ENCODE assay signal across 1 cellular context in the genomic region with DNA sequence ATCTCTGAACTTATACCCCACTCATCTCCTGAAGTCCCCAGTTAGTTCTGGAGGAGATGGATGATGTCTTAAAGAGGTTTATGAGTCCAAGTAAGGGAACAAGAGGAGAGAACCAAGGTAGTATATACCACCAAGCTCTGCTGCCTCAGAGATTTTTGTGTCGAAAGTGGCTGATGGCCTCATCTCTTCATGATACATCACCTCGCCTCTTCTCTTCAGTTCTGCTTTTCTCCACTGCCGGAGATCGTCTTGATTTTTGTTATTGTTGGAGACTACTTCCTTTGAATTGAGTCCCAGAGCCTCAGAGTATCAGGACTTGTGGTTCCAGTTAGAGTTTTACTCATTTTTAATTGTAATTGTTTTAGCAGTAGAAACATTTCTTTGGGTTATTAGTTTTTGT.
TF ChIP-seq lines count a peak whose summit lies in the region.

No MANE protein-coding gene starts in this region.

TF ChIP-seq in HepG2, 621 proteins besides CTCF, POLR2A, EP300 and RAD21 (continued from another document):
- TF ChIP-seq KDM5A (IDR thresholded peaks at IDR 0.05; ENCODE audit: borderline replicate concordance, low read length) (no peak), FIP1L1 (IDR thresholded peaks at IDR 0.05; ENCODE audit: borderline replicate concordance, insufficient read depth, low read depth, low read length) (no peak), NR2F1 (CRISPR knock-in tag; IDR thresholded peaks at IDR 0.05) (no peak), PCBP2 (optimal IDR thresholded peaks at IDR 0.05; ENCODE audit: low read depth, low read length, poor library complexity, severe bottlenecking) (no peak), ASH2L (IDR thresholded peaks at IDR 0.05; ENCODE audit: insufficient read length, low read depth, low read length) (no peak), KLF11 (CRISPR knock-in tag; IDR thresholded peaks at IDR 0.05) (no peak), NFIC (IDR thresholded peaks at IDR 0.05; ENCODE audit: low read length) (no peak), NFE2L1 (CRISPR knock-in tag; IDR thresholded peaks at IDR 0.05; ENCODE audit: borderline replicate concordance) (no peak)
- TF ChIP-seq, protein P1, sequence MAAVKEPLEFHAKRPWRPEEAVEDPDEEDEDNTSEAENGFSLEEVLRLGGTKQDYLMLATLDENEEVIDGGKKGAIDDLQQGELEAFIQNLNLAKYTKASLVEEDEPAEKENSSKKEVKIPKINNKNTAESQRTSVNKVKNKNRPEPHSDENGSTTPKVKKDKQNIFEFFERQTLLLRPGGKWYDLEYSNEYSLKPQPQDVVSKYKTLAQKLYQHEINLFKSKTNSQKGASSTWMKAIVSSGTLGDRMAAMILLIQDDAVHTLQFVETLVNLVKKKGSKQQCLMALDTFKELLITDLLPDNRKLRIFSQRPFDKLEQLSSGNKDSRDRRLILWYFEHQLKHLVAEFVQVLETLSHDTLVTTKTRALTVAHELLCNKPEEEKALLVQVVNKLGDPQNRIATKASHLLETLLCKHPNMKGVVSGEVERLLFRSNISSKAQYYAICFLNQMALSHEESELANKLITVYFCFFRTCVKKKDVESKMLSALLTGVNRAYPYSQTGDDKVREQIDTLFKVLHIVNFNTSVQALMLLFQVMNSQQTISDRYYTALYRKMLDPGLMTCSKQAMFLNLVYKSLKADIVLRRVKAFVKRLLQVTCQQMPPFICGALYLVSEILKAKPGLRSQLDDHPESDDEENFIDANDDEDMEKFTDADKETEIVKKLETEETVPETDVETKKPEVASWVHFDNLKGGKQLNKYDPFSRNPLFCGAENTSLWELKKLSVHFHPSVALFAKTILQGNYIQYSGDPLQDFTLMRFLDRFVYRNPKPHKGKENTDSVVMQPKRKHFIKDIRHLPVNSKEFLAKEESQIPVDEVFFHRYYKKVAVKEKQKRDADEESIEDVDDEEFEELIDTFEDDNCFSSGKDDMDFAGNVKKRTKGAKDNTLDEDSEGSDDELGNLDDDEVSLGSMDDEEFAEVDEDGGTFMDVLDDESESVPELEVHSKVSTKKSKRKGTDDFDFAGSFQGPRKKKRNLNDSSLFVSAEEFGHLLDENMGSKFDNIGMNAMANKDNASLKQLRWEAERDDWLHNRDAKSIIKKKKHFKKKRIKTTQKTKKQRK (IDR thresholded peaks at IDR 0.05; ENCODE audit: low read length): no peak
- TF ChIP-seq, protein P2, sequence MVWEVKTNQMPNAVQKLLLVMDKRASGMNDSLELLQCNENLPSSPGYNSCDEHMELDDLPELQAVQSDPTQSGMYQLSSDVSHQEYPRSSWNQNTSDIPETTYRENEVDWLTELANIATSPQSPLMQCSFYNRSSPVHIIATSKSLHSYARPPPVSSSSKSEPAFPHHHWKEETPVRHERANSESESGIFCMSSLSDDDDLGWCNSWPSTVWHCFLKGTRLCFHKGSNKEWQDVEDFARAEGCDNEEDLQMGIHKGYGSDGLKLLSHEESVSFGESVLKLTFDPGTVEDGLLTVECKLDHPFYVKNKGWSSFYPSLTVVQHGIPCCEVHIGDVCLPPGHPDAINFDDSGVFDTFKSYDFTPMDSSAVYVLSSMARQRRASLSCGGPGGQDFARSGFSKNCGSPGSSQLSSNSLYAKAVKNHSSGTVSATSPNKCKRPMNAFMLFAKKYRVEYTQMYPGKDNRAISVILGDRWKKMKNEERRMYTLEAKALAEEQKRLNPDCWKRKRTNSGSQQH (CRISPR knock-in tag; IDR thresholded peaks at IDR 0.05; ENCODE audit: low read depth): no peak
